ENCODE assay signal across 10 cellular contexts in genomic region chr5:55633574-55634203, GRCh38.
DNase-seq lines count a peak whose midpoint lies in the region; ATAC-seq and TF ChIP-seq lines count a peak whose summit lies in the region.
"Had no signal": no experiment of that assay in that cellular context is flagged by ENCODE, and none has a peak within 500 bp of the region (broad histone marks: within the 10 kb centered on the region; RNA-seq: fewer than 3 reads in every experiment).

No MANE protein-coding gene starts in this region.

- DNase-seq in HT1080 (ENCODE audit: low read depth) (peak; percentile 40), RPMI8226 (peak; percentile 85), fibroblast of the aortic adventitia (ENCODE audit: low read depth) (peak; percentile 65), ecto neural progenitor cell (ENCODE audit: low spot score) (no peak)
- no peak for DNase-seq in stimulated activated naive B cell treated with anti-CD40 and anti-IgM and Interleukin-4, amounts not matched to agents 10 μg/mL and 1 μg/mL and 100 μg/mL, for 72 hours
- DNase-seq: activated CD4-positive, CD25-positive, alpha-beta regulatory T cell; stimulated activated CD4-positive, alpha-beta T cell treated with anti-CD3 and anti-CD28 coated beads, Interleukin-1b, Interleukin-23, amount 100 ng/mL, for 48 hours had no signal

- no peaks in the 10 kb centered on the region for H3K9me3 ChIP-seq in skeletal muscle satellite cell (replicated peaks; ENCODE audit: low read length)

- H3K4me3 Mint-ChIP-seq in stimulated activated naive B cell treated with anti-CD40 and anti-IgM and Interleukin-4, amounts not matched to agents 10 μg/mL and 1 μg/mL and 100 μg/mL, for 72 hours: no peak overlapping the region

- H3K4me1 Mint-ChIP-seq in stimulated activated naive B cell treated with anti-CD40 and anti-IgM and Interleukin-4, amounts not matched to agents 10 μg/mL and 1 μg/mL and 100 μg/mL, for 72 hours: no peaks in the 10 kb centered on the region

- H3K4me3 ChIP-seq in fibroblast of the aortic adventitia (ENCODE audit: low read depth, low read length) (peak overlapping the region; percentile 23), skeletal muscle satellite cell (ENCODE audit: low read length) (peak overlapping the region; percentile 22)

- no peaks in the 10 kb centered on the region for H3K9me3 Mint-ChIP-seq in stimulated activated naive B cell treated with anti-CD40 and anti-IgM and Interleukin-4, amounts not matched to agents 10 μg/mL and 1 μg/mL and 100 μg/mL, for 72 hours

- no peaks in the 10 kb centered on the region for H3K27me3 ChIP-seq in skeletal muscle satellite cell (ENCODE audit: control insufficient read depth, insufficient read depth, low read length)

- H3K27me3 Mint-ChIP-seq in stimulated activated naive B cell treated with anti-CD40 and anti-IgM and Interleukin-4, amounts not matched to agents 10 μg/mL and 1 μg/mL and 100 μg/mL, for 72 hours: no peaks in the 10 kb centered on the region

- peaks cover 46% of the 10 kb centered on the region for H3K4me1 ChIP-seq in skeletal muscle satellite cell (ENCODE audit: control insufficient read depth, insufficient read depth, low read length)

- H3K36me3 Mint-ChIP-seq in stimulated activated naive B cell treated with anti-CD40 and anti-IgM and Interleukin-4, amounts not matched to agents 10 μg/mL and 1 μg/mL and 100 μg/mL, for 72 hours: peaks cover 17 to 22% of the 10 kb centered on the region in 2 donors

- no peak for TF ChIP-seq CTCF in fibroblast of the aortic adventitia (IDR thresholded peaks at IDR 0.05; ENCODE audit: insufficient read depth, low read length)

- H3K36me3 ChIP-seq in skeletal muscle satellite cell (ENCODE audit: insufficient read depth, low read length): no peaks in the 10 kb centered on the region

- H3K4me2 ChIP-seq in skeletal muscle satellite cell (ENCODE audit: low read length): peak overlapping the region; percentile 71

- no peak overlapping the region for H3K27ac Mint-ChIP-seq in stimulated activated naive B cell treated with anti-CD40 and anti-IgM and Interleukin-4, amounts not matched to agents 10 μg/mL and 1 μg/mL and 100 μg/mL, for 72 hours

- H3K9ac ChIP-seq in skeletal muscle satellite cell (ENCODE audit: low read depth, low read length): peak overlapping the region; percentile 22

- no peak for ATAC-seq in HG02623 (IDR thresholded peaks at IDR 0.05; ENCODE audit: unreplicated experiment)
- no peak for ATAC-seq in GM21737 (IDR thresholded peaks at IDR 0.05; ENCODE audit: unreplicated experiment)
- ATAC-seq in stimulated activated naive B cell treated with anti-CD40 and anti-IgM and Interleukin-4, amounts not matched to agents 10 μg/mL and 1 μg/mL and 100 μg/mL, for 72 hours (replicated peaks): no peak

Comparison
In these comparisons a context has a peak if more than half of its experiments do, and no peak if none do; other contexts are left out.
1. DNase-seq: peak in HT1080 (single experiment), RPMI8226 (single experiment) and fibroblast of the aortic adventitia (single experiment); none in stimulated activated naive B cell treated with anti-CD40 and anti-IgM and Interleukin-4, amounts not matched to agents 10 μg/mL and 1 μg/mL and 100 μg/mL, for 72 hours (single experiment) and ecto neural progenitor cell (single experiment).